Comparison of ENCODE assay signal across 20 cellular contexts in the genomic region with DNA sequence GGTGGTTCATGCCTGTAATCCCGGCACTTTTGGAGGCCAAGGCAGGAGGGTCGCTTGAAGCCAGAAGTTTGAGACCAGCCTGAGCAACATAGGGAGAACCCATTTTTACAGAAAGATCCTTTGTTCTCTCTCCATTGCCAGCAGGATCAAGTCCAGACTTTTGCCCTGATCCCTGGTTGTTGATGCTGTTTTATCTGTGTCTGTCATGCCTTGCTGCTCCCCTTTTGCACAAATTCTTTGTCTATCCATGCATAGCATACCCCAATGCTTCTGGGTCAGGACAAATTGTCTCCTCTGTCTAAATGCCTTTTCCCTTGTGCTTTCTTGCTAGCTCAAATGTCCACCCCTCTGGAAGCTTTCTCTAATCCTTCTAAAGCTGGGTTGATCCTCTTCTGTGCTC.
"Had no signal": no experiment of that assay in that cellular context is flagged by ENCODE, and none has a peak within 500 bp of the region (broad histone marks: within the 10 kb centered on the region; RNA-seq: fewer than 3 reads in every experiment).

No MANE protein-coding gene starts in this region.

- H3K27me3 Mint-ChIP-seq: naive thymus-derived CD8-positive, alpha-beta T cell; stimulated activated naive B cell treated with anti-CD40 and anti-IgM and Interleukin-4, amounts not matched to agents 10 μg/mL and 1 μg/mL and 100 μg/mL, for 72 hours had no signal

- H3K27ac ChIP-seq: esophagus squamous epithelium had no signal

- H3K4me1 ChIP-seq: esophagus squamous epithelium had no signal

- H3K9me3 Mint-ChIP-seq: activated naive CD4-positive, alpha-beta T cell treated with anti-CD3 and anti-CD28 coated beads for 36 hours; activated T-cell treated with anti-CD3 and anti-CD28 coated beads, Interleukin-2, amount 50 U/mL, for 4 hours; naive thymus-derived CD8-positive, alpha-beta T cell; T-helper 1 cell treated with Interleukin-12 subunit alpha and Interleukin-12 subunit beta and Interleukin-4 antibody, amounts not matched to agents 30 μg/mL and 1 μg/mL, for 36 hours had no signal

- DNase-seq: activated CD4-positive, alpha-beta T cell treated with anti-CD3 and anti-CD28 coated beads, Interleukin-2, amount 50 U/mL, for 1 hour; activated CD8-positive, alpha-beta memory T cell treated with anti-CD3 and anti-CD28 coated beads, Interleukin-2, amount 50 U/mL, for 4 hours; activated naive CD4-positive, alpha-beta T cell treated with anti-CD3 and anti-CD28 coated beads for 36 hours; activated T-cell treated with anti-CD3 and anti-CD28 coated beads, Interleukin-2, amount 50 U/mL, for 4 hours; aorta; cerebellar nuclear complex; cortex of kidney; esophagus squamous epithelium; hypothalamus; islet precursor cell; left ventricle myocardium superior; mesendoderm; naive thymus-derived CD8-positive, alpha-beta T cell; nucleus accumbens; posterior cingulate gyrus; retina; spleen; stimulated activated CD4-positive, alpha-beta T cell treated with anti-CD3 and anti-CD28 coated beads, Interleukin-4, amount 100 ng/mL, for 4 hours; stimulated activated naive B cell treated with anti-CD40 and anti-IgM and Interleukin-4, amounts not matched to agents 10 μg/mL and 1 μg/mL and 100 μg/mL, for 72 hours had no signal

- H3K9me3 ChIP-seq: esophagus squamous epithelium, spleen had no signal

- H3K27ac Mint-ChIP-seq: activated naive CD4-positive, alpha-beta T cell treated with anti-CD3 and anti-CD28 coated beads for 36 hours; stimulated activated naive B cell treated with anti-CD40 and anti-IgM and Interleukin-4, amounts not matched to agents 10 μg/mL and 1 μg/mL and 100 μg/mL, for 72 hours; T-helper 1 cell treated with Interleukin-12 subunit alpha and Interleukin-12 subunit beta and Interleukin-4 antibody, amounts not matched to agents 30 μg/mL and 1 μg/mL, for 36 hours had no signal

- H3K4me3 Mint-ChIP-seq: activated naive CD4-positive, alpha-beta T cell treated with anti-CD3 and anti-CD28 coated beads for 36 hours; activated T-cell treated with anti-CD3 and anti-CD28 coated beads, Interleukin-2, amount 50 U/mL, for 4 hours; naive thymus-derived CD8-positive, alpha-beta T cell; stimulated activated naive B cell treated with anti-CD40 and anti-IgM and Interleukin-4, amounts not matched to agents 10 μg/mL and 1 μg/mL and 100 μg/mL, for 72 hours; T-helper 1 cell treated with Interleukin-12 subunit alpha and Interleukin-12 subunit beta and Interleukin-4 antibody, amounts not matched to agents 30 μg/mL and 1 μg/mL, for 36 hours had no signal

- H3K4me3 ChIP-seq: esophagus squamous epithelium, spleen had no signal

- H3K27me3 ChIP-seq: esophagus squamous epithelium, spleen had no signal
